8 cellular contexts compared by ENCODE assay signal in genomic region chr13:90867336-90867683, GRCh38.
DNase-seq lines count a peak whose midpoint lies in the region; ATAC-seq and TF ChIP-seq lines count a peak whose summit lies in the region.

No MANE protein-coding gene starts in this region.

- H2BK15ac ChIP-seq in mesenchymal stem cell (ENCODE audit: low read depth, poor library complexity, severe bottlenecking): no peak overlapping the region

- no peak overlapping the region for H3K4me2 ChIP-seq in mesenchymal stem cell (ENCODE audit: low read length, poor library complexity, severe bottlenecking)

- H3K36me3 Mint-ChIP-seq in natural killer cell treated with Interleukin-12 subunit alpha and Interleukin-12 subunit beta and Interleukin-15 and Interleukin-18, amount 100 ng/mL, for 72 hours: no peaks in the 10 kb centered on the region

- H3K4me3 Mint-ChIP-seq in natural killer cell treated with Interleukin-12 subunit alpha and Interleukin-12 subunit beta and Interleukin-15 and Interleukin-18, amount 100 ng/mL, for 72 hours: no peak overlapping the region

- POLR2A ChIA-PET in AG04450 (lab: Yijun Ruan, JAX): no interaction called here

- no peak overlapping the region for H3K4ac ChIP-seq in mesenchymal stem cell (ENCODE audit: low read depth in 1 of 2, low read length in 2 of 2)

- no peak overlapping the region for H4K91ac ChIP-seq in mesenchymal stem cell (ENCODE audit: low read length)

- H3K27ac Mint-ChIP-seq in natural killer cell treated with Interleukin-12 subunit alpha and Interleukin-12 subunit beta and Interleukin-15 and Interleukin-18, amount 100 ng/mL, for 72 hours: no peak overlapping the region

- no peak overlapping the region for H2BK120ac ChIP-seq in mesenchymal stem cell (ENCODE audit: low read depth, low read length)

- no peaks in the 10 kb centered on the region for H3K27me3 Mint-ChIP-seq in natural killer cell treated with Interleukin-12 subunit alpha and Interleukin-12 subunit beta and Interleukin-15 and Interleukin-18, amount 100 ng/mL, for 72 hours

- ATAC-seq in HG02588 (IDR thresholded peaks at IDR 0.05; ENCODE audit: unreplicated experiment): peak; percentile 91
- ATAC-seq in natural killer cell treated with Interleukin-12 subunit alpha and Interleukin-12 subunit beta and Interleukin-15 and Interleukin-18, amount 100 ng/mL, for 72 hours: no peak

- H3K27me3 ChIP-seq in AG04450 (ENCODE audit: control insufficient read depth, insufficient read depth, low read length): no peaks in the 10 kb centered on the region
- no peaks in the 10 kb centered on the region for H3K27me3 ChIP-seq in dorsolateral prefrontal cortex
- H3K27me3 ChIP-seq in mesenchymal stem cell (ENCODE audit: control insufficient read depth in 1 of 2, insufficient read depth in 1 of 2, low read length in 2 of 2): no peaks in the 10 kb centered on the region

- H3K9me3 Mint-ChIP-seq in natural killer cell treated with Interleukin-12 subunit alpha and Interleukin-12 subunit beta and Interleukin-15 and Interleukin-18, amount 100 ng/mL, for 72 hours: no peaks in the 10 kb centered on the region

- H3K4me3 ChIP-seq in AG04450 (ENCODE audit: low read depth, low read length) (no peak overlapping the region), GM12875 (ENCODE audit: low read depth, low read length) (no peak overlapping the region), dorsolateral prefrontal cortex (no peak overlapping the region), mesenchymal stem cell (ENCODE audit: insufficient read depth in 1 of 2, low read depth in 1 of 2, low read length in 2 of 2) (no peak overlapping the region)

- DNase-seq in AG04450 (ENCODE audit: low read depth, low spot score): peak; percentile 7
- DNase-seq in M059J (ENCODE audit: low read depth): peak; percentile 56
- DNase-seq in RPMI7951 (ENCODE audit: low read depth): peak; percentile 52
- DNase-seq in dorsolateral prefrontal cortex: peak in 5 of 10 donors; percentile 22 to 57 (median 53)
- DNase-seq in mesenchymal stem cell: peak; percentile 81
- no peak for DNase-seq in natural killer cell treated with Interleukin-12 subunit alpha and Interleukin-12 subunit beta and Interleukin-15 and Interleukin-18, amount 100 ng/mL, for 72 hours (ENCODE audit: low spot score)

- TF ChIP-seq CTCF in AG04450 (IDR thresholded peaks at IDR 0.05; ENCODE audit: low read depth, low read length) (peak; percentile 75), GM12875 (IDR thresholded peaks at IDR 0.05; ENCODE audit: borderline replicate concordance, insufficient read depth, low read depth, low read length) (peak; percentile 65; the same call in 1 of the 2 replicates), dorsolateral prefrontal cortex (IDR thresholded peaks at IDR 0.05 in 54 of 56, conservative IDR thresholded peaks at IDR 0.05 in 2 of 56; ENCODE audit: low read depth in 1 of 56, partially characterized antibody in 56 of 56) (peak; percentile 25 to 70 (median 58))

- under 1% methylated on average over 4 of the region's 4 CpGs for WGBS in mesenchymal stem cell

- H3K18ac ChIP-seq in mesenchymal stem cell (ENCODE audit: low read depth in 1 of 2, low read length in 2 of 2): no peak overlapping the region

- H3K23ac ChIP-seq in mesenchymal stem cell (ENCODE audit: low read length in 2 of 2): no peak overlapping the region

- intact Hi-C loops in dorsolateral prefrontal cortex (cut with DNase I): no loop called here

- no peak overlapping the region for H2BK12ac ChIP-seq in mesenchymal stem cell (ENCODE audit: low read length in 2 of 2)

- no peak overlapping the region for H3K14ac ChIP-seq in mesenchymal stem cell (ENCODE audit: low read length in 2 of 2)

- no peak overlapping the region for H3K9ac ChIP-seq in mesenchymal stem cell (ENCODE audit: low read length)

- H2AK5ac ChIP-seq in mesenchymal stem cell (ENCODE audit: low read length, severe bottlenecking): no peak overlapping the region

- no peaks in the 10 kb centered on the region for H3K4me1 Mint-ChIP-seq in natural killer cell treated with Interleukin-12 subunit alpha and Interleukin-12 subunit beta and Interleukin-15 and Interleukin-18, amount 100 ng/mL, for 72 hours (ENCODE audit: low read depth in 2 of 2)

- no peak overlapping the region for H2AFZ ChIP-seq in mesenchymal stem cell (ENCODE audit: low read depth, low read length)

- H2BK5ac ChIP-seq in mesenchymal stem cell (ENCODE audit: low read depth, low read length, poor library complexity, severe bottlenecking): no peak overlapping the region

- H4K8ac ChIP-seq in mesenchymal stem cell (ENCODE audit: low read length): no peak overlapping the region

- H3K27ac ChIP-seq in AG04450 (ENCODE audit: low read depth, low read length) (no peak overlapping the region), dorsolateral prefrontal cortex (no peak overlapping the region), mesenchymal stem cell (ENCODE audit: low read length, poor library complexity, severe bottlenecking) (no peak overlapping the region)

- H3K36me3 ChIP-seq in mesenchymal stem cell (ENCODE audit: control insufficient read depth in 1 of 2, insufficient read depth in 2 of 2, low read depth in 1 of 2, low read length in 2 of 2): no peaks in the 10 kb centered on the region

- CTCF ChIA-PET in AG04450 (lab: Charles Lee): interaction anchor here (0.5 to 1.7 kb wide), 13 partner anchors 9 to 1505 kb away, joined by 3 to 5 read pairs (median 3); no protein-coding TSS in a partner anchor

- H3K4me1 ChIP-seq in mesenchymal stem cell (ENCODE audit: control insufficient read depth, insufficient read depth, low read depth, low read length): no peaks in the 10 kb centered on the region

- H3K9me3 ChIP-seq in AG04450 (ENCODE audit: control insufficient read depth, insufficient read depth, low read length) (no peaks in the 10 kb centered on the region), mesenchymal stem cell (ENCODE audit: control insufficient read depth, low read length) (no peaks in the 10 kb centered on the region)

- H3K79me1 ChIP-seq in mesenchymal stem cell (replicated peaks; ENCODE audit: low read length, poor library complexity, severe bottlenecking): no peaks in the 10 kb centered on the region
